ENCODE assay signal across 12 cellular contexts in genomic region chrX:17608898-17609297, GRCh38.
A peak's percentile ranks its signal among the peaks of the same experiment; 100 is the strongest.
DNase-seq lines count a peak whose midpoint lies in the region; ATAC-seq and TF ChIP-seq lines count a peak whose summit lies in the region.
"Had no signal": no experiment of that assay in that cellular context is flagged by ENCODE, and none has a peak within 500 bp of the region (broad histone marks: within the 10 kb centered on the region; RNA-seq: fewer than 3 reads in every experiment).

No MANE protein-coding gene starts in this region.

- intact Hi-C loops in mammary epithelial cell (cut with micrococcal nuclease): no loop called here

- dilution Hi-C loops in mammary epithelial cell (cut with HindIII; ENCODE audit: low sequenced_read_pairs): no loop called here

- H3K4me3 ChIP-seq in MG63 (no peak overlapping the region), mammary epithelial cell (replicated peaks in 1 of 3; ENCODE audit: insufficient read depth in 1 of 3, low read depth in 2 of 3, low read length in 3 of 3) (no peak overlapping the region), MM.1S (ENCODE audit: low read length) (no peak overlapping the region)

- H3K9ac ChIP-seq in mammary epithelial cell (ENCODE audit: insufficient read depth, low read length) (no peak overlapping the region), MM.1S (ENCODE audit: low read length) (no peak overlapping the region)
- H3K9ac ChIP-seq: SK-N-SH had no signal

- H3K4me1 ChIP-seq in mammary epithelial cell (ENCODE audit: insufficient read depth, low read length): peaks cover 18% of the 10 kb centered on the region
- peaks cover 23% of the 10 kb centered on the region for H3K4me1 ChIP-seq in MM.1S (ENCODE audit: low read length)

- H3K9me3 ChIP-seq in MG63: no peaks in the 10 kb centered on the region
- no peaks in the 10 kb centered on the region for H3K9me3 ChIP-seq in mammary epithelial cell (replicated peaks; ENCODE audit: insufficient read depth, low read length)
- no peaks in the 10 kb centered on the region for H3K9me3 ChIP-seq in MM.1S (replicated peaks; ENCODE audit: insufficient read depth, low read length)
- H3K9me3 ChIP-seq: SK-N-SH had no signal

- peak; percentile 31 for DNase-seq in MG63
- DNase-seq in NCI-H2196 treated with DMSO at 0.1 percent for 48 hours (lab: John Stamatoyannopoulos, UW; ENCODE audit: unreplicated experiment): peak; percentile 43
- no peak for DNase-seq in mammary epithelial cell
- no peak for DNase-seq in type B pancreatic cell (ENCODE audit: extremely low spot score, unreplicated experiment)
- DNase-seq in MM.1S: no peak
- no peak for DNase-seq in stimulated activated CD4-positive, alpha-beta T cell treated with anti-CD3 and anti-CD28 coated beads, Interleukin-4, amount 100 ng/mL, for 4 hours
- DNase-seq: C1 segment of cervical spinal cord; NCI-H1048; SK-N-SH; stimulated activated CD4-positive, alpha-beta T cell treated with anti-CD3 and anti-CD28 coated beads, Interleukin-1b, Interleukin-23, amount 100 ng/mL, for 48 hours had no signal

- CTCF ChIA-PET in mammary epithelial cell (lab: Charles Lee; ENCODE audit: low non-redundant PET): no interaction called here

- H3K79me2 ChIP-seq in mammary epithelial cell (ENCODE audit: insufficient read depth, low read length) (peaks cover 19% of the 10 kb centered on the region), MM.1S (ENCODE audit: low read length) (no peaks in the 10 kb centered on the region)

- no peak for ATAC-seq in HG03378 (IDR thresholded peaks at IDR 0.05; ENCODE audit: unreplicated experiment)

- H3K9me2 ChIP-seq in MM.1S (replicated peaks; ENCODE audit: insufficient read depth, low read length): no peaks in the 10 kb centered on the region
- H3K9me2 ChIP-seq: SK-N-SH had no signal

- no TSS peak for BruUV-seq in mammary epithelial cell (replicated peaks; lab: Mats Ljungman, UMichigan)

- H4K20me1 ChIP-seq in mammary epithelial cell (ENCODE audit: insufficient read depth, low read length) (no peaks in the 10 kb centered on the region), MM.1S (ENCODE audit: insufficient read depth, low read length) (no peaks in the 10 kb centered on the region)

- no peaks in the 10 kb centered on the region for H3K36me3 Mint-ChIP-seq in type B pancreatic cell

- H3F3A ChIP-seq in MM.1S (ENCODE audit: insufficient read depth, low read length): peaks cover 4% of the 10 kb centered on the region

- H3K27me3 ChIP-seq in MG63 (no peaks in the 10 kb centered on the region), mammary epithelial cell (ENCODE audit: insufficient read depth, low read length) (no peaks in the 10 kb centered on the region), MM.1S (replicated peaks; ENCODE audit: insufficient read depth, low read length) (no peaks in the 10 kb centered on the region)

- no peaks in the 10 kb centered on the region for H3K27me3 Mint-ChIP-seq in type B pancreatic cell

- H2AFZ ChIP-seq in mammary epithelial cell (ENCODE audit: low read depth, low read length) (no peak overlapping the region), MM.1S (ENCODE audit: low read length) (no peak overlapping the region)

- no peak for TF ChIP-seq CTCF in mammary epithelial cell (conservative IDR thresholded peaks at IDR 0.05 in 1 of 2, IDR thresholded peaks at IDR 0.05 in 1 of 2; ENCODE audit: extremely low read depth in 1 of 2, insufficient read depth in 1 of 2, low read depth in 1 of 2, low read length in 2 of 2)
- TF ChIP-seq CTCF in type B pancreatic cell (conservative IDR thresholded peaks at IDR 0.05): no peak
- TF ChIP-seq CTCF in MM.1S (IDR thresholded peaks at IDR 0.05; ENCODE audit: low read length): no peak

- in situ Hi-C loops in mammary epithelial cell (cut with MboI; ENCODE audit: low sequenced_read_pairs in 2 of 2): no loop called here

- no peak overlapping the region for H3K27ac Mint-ChIP-seq in type B pancreatic cell
- H3K27ac Mint-ChIP-seq: activated T-helper 2 cell treated with anti-CD3 and anti-CD28 coated beads, Interferon-gamma antibody, Interleukin-2, Interleukin-4, amounts not matched to agents 10 μg/mL and 5 μg/mL and 100 μg/mL, durations not matched to agents 14 hours and 24 hours and 36 hours had no signal

- peak overlapping the region; percentile 2 for H3K4me2 ChIP-seq in mammary epithelial cell (ENCODE audit: insufficient read depth, low read depth, low read length)
- no peak overlapping the region for H3K4me2 ChIP-seq in MM.1S (ENCODE audit: low read depth, low read length)
- H3K4me2 ChIP-seq: SK-N-SH had no signal

- peaks cover 7% of the 10 kb centered on the region for H3K9me3 Mint-ChIP-seq in type B pancreatic cell
- H3K9me3 Mint-ChIP-seq: activated T-helper 2 cell treated with anti-CD3 and anti-CD28 coated beads, Interferon-gamma antibody, Interleukin-2, Interleukin-4, amounts not matched to agents 10 μg/mL and 5 μg/mL and 100 μg/mL, durations not matched to agents 14 hours and 24 hours and 36 hours had no signal

- 14% methylated on average over 2 of the region's 2 CpGs for WGBS in mammary epithelial cell (ENCODE audit: low coverage, missing lambda C conversion rate)

- H3K27ac ChIP-seq in mammary epithelial cell (ENCODE audit: insufficient read depth, low read depth, low read length) (no peak overlapping the region), MM.1S (ENCODE audit: low read length) (no peak overlapping the region)

- H3K36me3 ChIP-seq in MG63 (no peaks in the 10 kb centered on the region), mammary epithelial cell (ENCODE audit: insufficient read depth, low read length) (no peaks in the 10 kb centered on the region), MM.1S (replicated peaks; ENCODE audit: insufficient read depth, low read length) (no peaks in the 10 kb centered on the region)

- peak overlapping the region; percentile 3 for H3K4me3 Mint-ChIP-seq in type B pancreatic cell

- H3K4me1 Mint-ChIP-seq in type B pancreatic cell (ENCODE audit: unreplicated experiment): peaks cover 80% of the 10 kb centered on the region

Comparison
In these comparisons a context has a peak if more than half of its experiments do, and no peak if none do; other contexts are left out.
1. DNase-seq: peak in MG63 (single experiment) and NCI-H2196 treated with DMSO at 0.1 percent for 48 hours (single experiment); none in mammary epithelial cell (single experiment), type B pancreatic cell (single experiment), MM.1S (single experiment) and stimulated activated CD4-positive, alpha-beta T cell treated with anti-CD3 and anti-CD28 coated beads, Interleukin-4, amount 100 ng/mL, for 4 hours (0 of 2).